ENCODE assay signal across 29 cellular contexts in the genomic region with DNA sequence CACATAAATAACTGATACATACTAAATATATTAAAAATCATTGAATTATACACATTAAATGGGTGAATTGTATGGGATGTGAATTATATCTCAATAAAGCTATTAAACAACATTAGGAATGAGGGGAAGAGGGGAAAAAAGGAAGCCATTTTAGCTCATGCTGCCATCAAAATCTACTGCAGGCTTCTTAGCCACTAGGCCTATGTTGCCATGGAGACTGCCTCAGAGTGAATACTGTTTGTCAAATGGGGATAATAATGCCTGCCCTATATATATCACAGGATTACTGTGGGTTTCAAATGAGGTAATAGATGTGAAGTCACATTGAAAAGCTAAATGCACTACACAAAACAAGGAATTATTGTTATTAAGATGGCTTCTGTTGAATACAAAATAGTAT. TPM values are rescaled to one million over a fixed set of nuclear protein-coding genes. Genes with fewer than 3 reads are reported as not detected.
"Had no signal": no experiment of that assay in that cellular context is flagged by ENCODE, and none has a peak within 500 bp of the region (broad histone marks: within the 10 kb centered on the region; RNA-seq: fewer than 3 reads in every experiment).

No MANE protein-coding gene starts in this region.

- H3K9me3 ChIP-seq: esophagus muscularis mucosa, gastroesophageal sphincter, heart right ventricle, lower lobe of right lung, ovary, psoas muscle, sigmoid colon, stomach, thyroid gland, vagina had no signal

- ATAC-seq: foreskin keratinocyte; gastroesophageal sphincter; heart right ventricle; left ventricle myocardium superior; lower lobe of right lung; naive thymus-derived CD8-positive, alpha-beta T cell; psoas muscle; right cardiac atrium; stimulated activated effector memory CD8-positive, alpha-beta T cell treated with anti-CD3 and anti-CD28 coated beads, Interleukin-12 subunit alpha, Interleukin-12 subunit beta, amount 100 ng/mL, for 72 hours had no signal

- H3K4me3 ChIP-seq: esophagus muscularis mucosa, gastroesophageal sphincter, heart right ventricle, lower lobe of right lung, ovary, psoas muscle, sigmoid colon, stomach, thyroid gland, vagina had no signal

- H3K4me1 ChIP-seq: esophagus muscularis mucosa, foreskin keratinocyte, gastroesophageal sphincter, heart right ventricle, lower lobe of right lung, psoas muscle, sigmoid colon, stomach, thyroid gland, vagina had no signal

- DNase-seq: dermis blood vessel endothelial cell; effector memory CD4-positive, alpha-beta T cell; foreskin keratinocyte; heart right ventricle; hypothalamus; immature natural killer cell; left ventricle myocardium superior; lower lobe of right lung; naive thymus-derived CD8-positive, alpha-beta T cell; nephron progenitor cell; occipital lobe; ovary; posterior cingulate gyrus; psoas muscle; right cardiac atrium; sigmoid colon; stimulated activated CD4-positive, alpha-beta T cell treated with anti-CD3 and anti-CD28 coated beads, Interleukin-2, amount 100 ng/mL, for 24 hours; stimulated activated CD4-positive, alpha-beta T cell treated with anti-CD3 and anti-CD28 coated beads, Interleukin-4, amount 100 ng/mL, for 24 hours; stimulated activated naive CD4-positive, alpha-beta T cell treated with Interleukin-2 at 50 U/mL for 16 hours; stomach; thyroid gland; trophoblast cell had no signal

- H3K27ac ChIP-seq: esophagus muscularis mucosa, foreskin keratinocyte, gastroesophageal sphincter, heart right ventricle, lower lobe of right lung, ovary, psoas muscle, sigmoid colon, stomach, thyroid gland, vagina had no signal

- FAIRE-seq: endothelial cell of umbilical vein, keratinocyte had no signal

- H3K36me3 ChIP-seq: esophagus muscularis mucosa, gastroesophageal sphincter, heart right ventricle, lower lobe of right lung, ovary, sigmoid colon, stomach, thyroid gland, vagina had no signal

- H3K27me3 ChIP-seq: esophagus muscularis mucosa, foreskin keratinocyte, gastroesophageal sphincter, heart right ventricle, ovary, sigmoid colon, stomach, thyroid gland, vagina had no signal

RNA-seq across cellular contexts. Expression of gene TMEM255A, which starts 21.2 kb away (rescaled TPM):
- total RNA-seq: dermis blood vessel endothelial cell, endothelial cell of umbilical vein, myocyte had no signal
